1 cellular context compared by ENCODE assay signal in genomic region chr15:33034588-33034987, GRCh38.
TF ChIP-seq lines count a peak whose summit lies in the region.

No MANE protein-coding gene starts in this region.

TF ChIP-seq in IMR-90, 13 proteins besides CTCF, POLR2A, EP300 and RAD21 (continued from another document):
- no peak for TF ChIP-seq ELK1 (IDR thresholded peaks at IDR 0.05; ENCODE audit: borderline replicate concordance, low read depth, low read length)
- no peak for TF ChIP-seq CHD1 (IDR thresholded peaks at IDR 0.05; ENCODE audit: low read depth, low read length)
- TF ChIP-seq RFX5 (IDR thresholded peaks at IDR 0.05; ENCODE audit: low read depth, low read length), result no peak
- no peak for TF ChIP-seq SMC3 (IDR thresholded peaks at IDR 0.05; ENCODE audit: low read depth, low read length)
- TF ChIP-seq NFE2L2 (IDR thresholded peaks at IDR 0.05; ENCODE audit: low read depth, low read length), result no peak
- TF ChIP-seq MXI1 (IDR thresholded peaks at IDR 0.05; ENCODE audit: borderline replicate concordance, low read depth, low read length), result no peak
- no peak for TF ChIP-seq FOS (IDR thresholded peaks at IDR 0.05; ENCODE audit: low read depth, low read length)
- no peak for TF ChIP-seq RCOR1 (IDR thresholded peaks at IDR 0.05; ENCODE audit: insufficient replicate concordance, low read length)
- TF ChIP-seq MAZ (IDR thresholded peaks at IDR 0.05; ENCODE audit: borderline replicate concordance, low read depth, low read length), result no peak
- TF ChIP-seq MAFK (IDR thresholded peaks at IDR 0.05; ENCODE audit: low read depth, low read length), result no peak
- no peak for TF ChIP-seq USF2 (IDR thresholded peaks at IDR 0.05; ENCODE audit: low read depth, low read length)
- TF ChIP-seq CEBPB (IDR thresholded peaks at IDR 0.05; ENCODE audit: low read depth, low read length), result no peak
